Comparison of ENCODE assay signal across 7 cellular contexts in the genomic region with DNA sequence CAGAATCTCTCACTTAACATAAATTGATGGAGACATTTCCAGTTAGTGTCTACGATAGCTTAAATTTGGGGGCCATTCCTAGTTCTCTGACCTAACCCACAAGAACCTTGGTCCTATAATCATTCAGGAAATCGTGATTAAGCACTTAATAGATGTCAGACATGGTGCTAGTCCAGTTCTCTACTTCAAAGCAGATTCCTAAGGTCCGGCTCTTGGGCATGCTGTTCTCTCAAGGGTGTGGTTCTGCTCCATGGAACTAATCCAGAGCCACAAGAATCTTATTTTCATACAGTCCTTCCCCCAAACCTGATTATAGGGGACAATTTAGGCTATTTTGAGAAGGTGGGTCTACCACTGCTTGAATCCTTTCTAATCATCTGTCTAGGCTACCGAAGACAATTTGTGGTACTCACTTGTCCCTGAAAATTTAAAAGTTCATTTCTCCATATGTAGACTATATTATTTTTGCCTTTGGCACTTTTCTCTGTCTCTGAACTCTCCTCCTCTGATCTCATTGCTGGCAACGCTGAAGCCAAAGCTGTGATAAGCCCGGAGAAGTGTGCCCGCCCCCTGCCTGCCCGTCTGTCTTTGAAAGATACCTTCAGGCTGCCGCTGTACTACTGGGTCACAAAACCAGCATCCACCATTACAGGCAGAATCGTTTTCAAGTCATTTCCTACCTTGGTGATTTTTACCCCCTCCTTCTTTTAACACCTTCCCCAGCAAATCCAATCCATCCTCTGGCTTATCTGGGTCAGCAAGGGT.
DNase-seq lines count a peak whose midpoint lies in the region; ATAC-seq and TF ChIP-seq lines count a peak whose summit lies in the region.
"Not testable (repeated sequence)": the region's sequence is repeated elsewhere in the genome, so short reads cannot be mapped to it uniquely, and the experiment has no call there.

No MANE protein-coding gene starts in this region.

- H3K4me1 ChIP-seq in adrenal gland (replicated peaks in 1 of 2); heart left ventricle; left ventricle myocardium inferior; left lung; upper lobe of right lung: not testable (repeated sequence)

- not testable (repeated sequence) for TF ChIP-seq POLR2A in adrenal gland (IDR thresholded peaks at IDR 0.05); heart left ventricle (IDR thresholded peaks at IDR 0.05)

- peak; percentile 13 for DNase-seq in OCI-M1 (lab: John Stamatoyannopoulos, UW)
- peak in 5 of 7 donors; percentile 21 to 83 (median 51) for DNase-seq in adrenal gland
- peak; percentile 0 for DNase-seq in fibroblast of peridontal ligament (ENCODE audit: extremely low read depth)
- peak in 2 of 5 donors; percentile 15 to 17 for DNase-seq in heart left ventricle
- peak; percentile 15 for DNase-seq in left ventricle myocardium inferior
- not testable (repeated sequence) for DNase-seq in left lung, upper lobe of right lung

- H3K9me3 ChIP-seq in adrenal gland (replicated peaks in 1 of 3); heart left ventricle; left ventricle myocardium inferior (replicated peaks); left lung; upper lobe of right lung: not testable (repeated sequence)

- ATAC-seq in heart left ventricle (peak; percentile 58 to 83 (median 68)), left lung (peak; percentile 44), upper lobe of right lung (peak; percentile 45)

- H3K4me3 ChIP-seq in adrenal gland, heart left ventricle, left ventricle myocardium inferior, left lung, upper lobe of right lung: not testable (repeated sequence)

- WGBS in adrenal gland, 4 donors, result 60% methylated on average over 3 of the region's 10 CpGs; no CpG with 5 or more reads in 3 of the 4 donors
- 53 to 80% methylated on average over 1 to 3 of the region's 10 CpGs; no CpG with 5 or more reads in 2 of the 4 donors for WGBS in heart left ventricle, 4 donors

- intact Hi-C loops in adrenal gland (cut with DNase I); heart left ventricle (cut with DNase I); left ventricle myocardium inferior (cut with micrococcal nuclease); left lung (cut with DNase I); upper lobe of right lung (cut with DNase I): not testable (repeated sequence)

- TF ChIP-seq CTCF in adrenal gland (IDR thresholded peaks at IDR 0.05); heart left ventricle (IDR thresholded peaks at IDR 0.05); left ventricle myocardium inferior (IDR thresholded peaks at IDR 0.05; ENCODE audit: borderline replicate concordance); left lung (IDR thresholded peaks at IDR 0.05); upper lobe of right lung (IDR thresholded peaks at IDR 0.05): not testable (repeated sequence)

- H3K27me3 ChIP-seq in adrenal gland; heart left ventricle; left ventricle myocardium inferior (ENCODE audit: low read depth); left lung; upper lobe of right lung: not testable (repeated sequence)

- H3K27ac ChIP-seq in adrenal gland; heart left ventricle; left ventricle myocardium inferior (replicated peaks); left lung; upper lobe of right lung: not testable (repeated sequence)

- H3K36me3 ChIP-seq in adrenal gland (replicated peaks in 1 of 2); heart left ventricle; left ventricle myocardium inferior; left lung; upper lobe of right lung: not testable (repeated sequence)
